Comparison of ENCODE assay signal across 1 cellular context in genomic region chr1:211711313-211711712, GRCh38.
TF ChIP-seq lines count a peak whose summit lies in the region.

No MANE protein-coding gene starts in this region.

TF ChIP-seq in K562, 482 proteins besides CTCF, POLR2A, EP300 and RAD21 (continued from another document and continues in another):
- TF ChIP-seq ZMIZ1 (IDR thresholded peaks at IDR 0.05; ENCODE audit: low read depth in 2 of 2, low read length in 2 of 2) = no peak
- no peak for TF ChIP-seq JUN (IDR thresholded peaks at IDR 0.05; ENCODE audit: borderline replicate concordance, low read depth, low read length)
- TF ChIP-seq JUN (CRISPR knock-in tag; IDR thresholded peaks at IDR 0.05; ENCODE audit: borderline replicate concordance) = no peak
- TF ChIP-seq MTA1 (IDR thresholded peaks at IDR 0.05; ENCODE audit: borderline replicate concordance) = no peak
- TF ChIP-seq ZNF57 (CRISPR knock-in tag; IDR thresholded peaks at IDR 0.05) = no peak
- TF ChIP-seq MLX (CRISPR knock-in tag; conservative IDR thresholded peaks at IDR 0.05) = no peak
- TF ChIP-seq WHSC1 (IDR thresholded peaks at IDR 0.05; ENCODE audit: low read length) = no peak
- no peak for TF ChIP-seq IRF1 (CRISPR knock-in tag; IDR thresholded peaks at IDR 0.05; ENCODE audit: borderline replicate concordance)
- TF ChIP-seq KAT8 (IDR thresholded peaks at IDR 0.05; ENCODE audit: low read depth) = no peak
- no peak for TF ChIP-seq PHF20 (IDR thresholded peaks at IDR 0.05; ENCODE audit: partially characterized antibody)
- TF ChIP-seq ZNF408 (CRISPR knock-in tag; IDR thresholded peaks at IDR 0.05; ENCODE audit: low read depth) = no peak
- TF ChIP-seq HDAC1 (IDR thresholded peaks at IDR 0.05) = no peak
- no peak for TF ChIP-seq ZNF347 (CRISPR knock-in tag; IDR thresholded peaks at IDR 0.05; ENCODE audit: low read depth)
- no peak for TF ChIP-seq ZNF764 (CRISPR knock-in tag; IDR thresholded peaks at IDR 0.05; ENCODE audit: low read depth)
- TF ChIP-seq RBM17 (IDR thresholded peaks at IDR 0.05; ENCODE audit: borderline replicate concordance, low read depth, low read length) = no peak
- TF ChIP-seq FOXP1 (CRISPR knock-in tag; IDR thresholded peaks at IDR 0.05) = no peak
- TF ChIP-seq PTBP1 (IDR thresholded peaks at IDR 0.05; ENCODE audit: low read depth, low read length) = no peak
- TF ChIP-seq JUND (IDR thresholded peaks at IDR 0.05; ENCODE audit: borderline replicate concordance, low read depth, low read length) = no peak
- no peak for TF ChIP-seq JUND (tag; IDR thresholded peaks at IDR 0.05; ENCODE audit: borderline replicate concordance, low read depth, low read length)
- no peak for TF ChIP-seq RFX7 (CRISPR knock-in tag; IDR thresholded peaks at IDR 0.05)
- TF ChIP-seq FOSL1 (tag; conservative IDR thresholded peaks at IDR 0.05) = no peak
- TF ChIP-seq, protein P1, sequence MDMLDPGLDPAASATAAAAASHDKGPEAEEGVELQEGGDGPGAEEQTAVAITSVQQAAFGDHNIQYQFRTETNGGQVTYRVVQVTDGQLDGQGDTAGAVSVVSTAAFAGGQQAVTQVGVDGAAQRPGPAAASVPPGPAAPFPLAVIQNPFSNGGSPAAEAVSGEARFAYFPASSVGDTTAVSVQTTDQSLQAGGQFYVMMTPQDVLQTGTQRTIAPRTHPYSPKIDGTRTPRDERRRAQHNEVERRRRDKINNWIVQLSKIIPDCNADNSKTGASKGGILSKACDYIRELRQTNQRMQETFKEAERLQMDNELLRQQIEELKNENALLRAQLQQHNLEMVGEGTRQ (CRISPR knock-in tag; IDR thresholded peaks at IDR 0.05) = no peak
- TF ChIP-seq GTF2E2 (tag; IDR thresholded peaks at IDR 0.05) = no peak
- no peak for TF ChIP-seq TEAD2 (tag; IDR thresholded peaks at IDR 0.05)
- TF ChIP-seq HCFC1 (IDR thresholded peaks at IDR 0.05; ENCODE audit: low read depth, low read length) = no peak
- no peak for TF ChIP-seq DNMT1 (IDR thresholded peaks at IDR 0.05)
- TF ChIP-seq TARDBP (IDR thresholded peaks at IDR 0.05) = no peak
- peak; percentile 31; the same call in 1 of the 2 replicates for TF ChIP-seq KLF1 (tag; IDR thresholded peaks at IDR 0.05)
- TF ChIP-seq POLR2AphosphoS5 (IDR thresholded peaks at IDR 0.05; ENCODE audit: control insufficient read depth, insufficient read depth, low read depth, low read length) = no peak
- TF ChIP-seq, protein P2, sequence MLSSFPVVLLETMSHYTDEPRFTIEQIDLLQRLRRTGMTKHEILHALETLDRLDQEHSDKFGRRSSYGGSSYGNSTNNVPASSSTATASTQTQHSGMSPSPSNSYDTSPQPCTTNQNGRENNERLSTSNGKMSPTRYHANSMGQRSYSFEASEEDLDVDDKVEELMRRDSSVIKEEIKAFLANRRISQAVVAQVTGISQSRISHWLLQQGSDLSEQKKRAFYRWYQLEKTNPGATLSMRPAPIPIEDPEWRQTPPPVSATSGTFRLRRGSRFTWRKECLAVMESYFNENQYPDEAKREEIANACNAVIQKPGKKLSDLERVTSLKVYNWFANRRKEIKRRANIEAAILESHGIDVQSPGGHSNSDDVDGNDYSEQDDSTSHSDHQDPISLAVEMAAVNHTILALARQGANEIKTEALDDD (IDR thresholded peaks at IDR 0.05) = no peak
- TF ChIP-seq ZFX (CRISPR knock-in tag; IDR thresholded peaks at IDR 0.05) = 0 out of 2 replicates have a peak, but pooled peaks have one; percentile 12
- TF ChIP-seq, protein P3, sequence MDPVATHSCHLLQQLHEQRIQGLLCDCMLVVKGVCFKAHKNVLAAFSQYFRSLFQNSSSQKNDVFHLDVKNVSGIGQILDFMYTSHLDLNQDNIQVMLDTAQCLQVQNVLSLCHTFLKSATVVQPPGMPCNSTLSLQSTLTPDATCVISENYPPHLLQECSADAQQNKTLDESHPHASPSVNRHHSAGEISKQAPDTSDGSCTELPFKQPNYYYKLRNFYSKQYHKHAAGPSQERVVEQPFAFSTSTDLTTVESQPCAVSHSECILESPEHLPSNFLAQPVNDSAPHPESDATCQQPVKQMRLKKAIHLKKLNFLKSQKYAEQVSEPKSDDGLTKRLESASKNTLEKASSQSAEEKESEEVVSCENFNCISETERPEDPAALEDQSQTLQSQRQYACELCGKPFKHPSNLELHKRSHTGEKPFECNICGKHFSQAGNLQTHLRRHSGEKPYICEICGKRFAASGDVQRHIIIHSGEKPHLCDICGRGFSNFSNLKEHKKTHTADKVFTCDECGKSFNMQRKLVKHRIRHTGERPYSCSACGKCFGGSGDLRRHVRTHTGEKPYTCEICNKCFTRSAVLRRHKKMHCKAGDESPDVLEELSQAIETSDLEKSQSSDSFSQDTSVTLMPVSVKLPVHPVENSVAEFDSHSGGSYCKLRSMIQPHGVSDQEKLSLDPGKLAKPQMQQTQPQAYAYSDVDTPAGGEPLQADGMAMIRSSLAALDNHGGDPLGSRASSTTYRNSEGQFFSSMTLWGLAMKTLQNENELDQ (CRISPR knock-in tag; IDR thresholded peaks at IDR 0.05; ENCODE audit: borderline replicate concordance) = no peak
- TF ChIP-seq MYC (IDR thresholded peaks at IDR 0.05; ENCODE audit: low read depth, low read length) = peak; percentile 77; the same call in 1 of the 2 replicates
- TF ChIP-seq MYC (CRISPR knock-in tag; IDR thresholded peaks at IDR 0.05; ENCODE audit: borderline replicate concordance, low read depth) = no peak
- peak; percentile 93 for TF ChIP-seq L3MBTL2 (IDR thresholded peaks at IDR 0.05)
- TF ChIP-seq ARID3A (IDR thresholded peaks at IDR 0.05; ENCODE audit: borderline replicate concordance, low read depth, low read length) = no peak
- no peak for TF ChIP-seq HDAC8 (tag; IDR thresholded peaks at IDR 0.05)
- no peak for TF ChIP-seq NFXL1 (CRISPR knock-in tag; IDR thresholded peaks at IDR 0.05)
- TF ChIP-seq, protein P4, sequence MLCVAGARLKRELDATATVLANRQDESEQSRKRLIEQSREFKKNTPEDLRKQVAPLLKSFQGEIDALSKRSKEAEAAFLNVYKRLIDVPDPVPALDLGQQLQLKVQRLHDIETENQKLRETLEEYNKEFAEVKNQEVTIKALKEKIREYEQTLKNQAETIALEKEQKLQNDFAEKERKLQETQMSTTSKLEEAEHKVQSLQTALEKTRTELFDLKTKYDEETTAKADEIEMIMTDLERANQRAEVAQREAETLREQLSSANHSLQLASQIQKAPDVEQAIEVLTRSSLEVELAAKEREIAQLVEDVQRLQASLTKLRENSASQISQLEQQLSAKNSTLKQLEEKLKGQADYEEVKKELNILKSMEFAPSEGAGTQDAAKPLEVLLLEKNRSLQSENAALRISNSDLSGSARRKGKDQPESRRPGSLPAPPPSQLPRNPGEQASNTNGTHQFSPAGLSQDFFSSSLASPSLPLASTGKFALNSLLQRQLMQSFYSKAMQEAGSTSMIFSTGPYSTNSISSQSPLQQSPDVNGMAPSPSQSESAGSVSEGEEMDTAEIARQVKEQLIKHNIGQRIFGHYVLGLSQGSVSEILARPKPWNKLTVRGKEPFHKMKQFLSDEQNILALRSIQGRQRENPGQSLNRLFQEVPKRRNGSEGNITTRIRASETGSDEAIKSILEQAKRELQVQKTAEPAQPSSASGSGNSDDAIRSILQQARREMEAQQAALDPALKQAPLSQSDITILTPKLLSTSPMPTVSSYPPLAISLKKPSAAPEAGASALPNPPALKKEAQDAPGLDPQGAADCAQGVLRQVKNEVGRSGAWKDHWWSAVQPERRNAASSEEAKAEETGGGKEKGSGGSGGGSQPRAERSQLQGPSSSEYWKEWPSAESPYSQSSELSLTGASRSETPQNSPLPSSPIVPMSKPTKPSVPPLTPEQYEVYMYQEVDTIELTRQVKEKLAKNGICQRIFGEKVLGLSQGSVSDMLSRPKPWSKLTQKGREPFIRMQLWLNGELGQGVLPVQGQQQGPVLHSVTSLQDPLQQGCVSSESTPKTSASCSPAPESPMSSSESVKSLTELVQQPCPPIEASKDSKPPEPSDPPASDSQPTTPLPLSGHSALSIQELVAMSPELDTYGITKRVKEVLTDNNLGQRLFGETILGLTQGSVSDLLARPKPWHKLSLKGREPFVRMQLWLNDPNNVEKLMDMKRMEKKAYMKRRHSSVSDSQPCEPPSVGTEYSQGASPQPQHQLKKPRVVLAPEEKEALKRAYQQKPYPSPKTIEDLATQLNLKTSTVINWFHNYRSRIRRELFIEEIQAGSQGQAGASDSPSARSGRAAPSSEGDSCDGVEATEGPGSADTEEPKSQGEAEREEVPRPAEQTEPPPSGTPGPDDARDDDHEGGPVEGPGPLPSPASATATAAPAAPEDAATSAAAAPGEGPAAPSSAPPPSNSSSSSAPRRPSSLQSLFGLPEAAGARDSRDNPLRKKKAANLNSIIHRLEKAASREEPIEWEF (CRISPR knock-in tag; IDR thresholded peaks at IDR 0.05) = no peak
- no peak for TF ChIP-seq PRMT5 (CRISPR knock-in tag; IDR thresholded peaks at IDR 0.05)
- no peak for TF ChIP-seq ELF1 (tag; IDR thresholded peaks at IDR 0.05)
- no peak for TF ChIP-seq ZNF212 (CRISPR knock-in tag; IDR thresholded peaks at IDR 0.05)
- TF ChIP-seq PML (IDR thresholded peaks at IDR 0.05; ENCODE audit: low read length) = no peak
- TF ChIP-seq ZKSCAN1 (IDR thresholded peaks at IDR 0.05; ENCODE audit: low read depth, low read length) = no peak
- no peak for TF ChIP-seq SREBF1 (IDR thresholded peaks at IDR 0.05; ENCODE audit: borderline replicate concordance, low read depth, low read length)
- TF ChIP-seq ESRRA (IDR thresholded peaks at IDR 0.05; ENCODE audit: borderline replicate concordance, low read depth) = no peak
- TF ChIP-seq RCOR1 (IDR thresholded peaks at IDR 0.05; ENCODE audit: borderline replicate concordance in 1 of 2, low read depth in 2 of 2, low read length in 2 of 2) = no peak
- no peak for TF ChIP-seq XRCC5 (IDR thresholded peaks at IDR 0.05; ENCODE audit: low read depth, low read length)
- TF ChIP-seq EZH2 (IDR thresholded peaks at IDR 0.05; ENCODE audit: borderline replicate concordance, low read depth, low read length) = no peak
- no peak for TF ChIP-seq ZNF780A (CRISPR knock-in tag; IDR thresholded peaks at IDR 0.05)
- TF ChIP-seq HMG20A (CRISPR knock-in tag; conservative IDR thresholded peaks at IDR 0.05) = no peak
- no peak for TF ChIP-seq ZNF431 (CRISPR knock-in tag; IDR thresholded peaks at IDR 0.05)
- TF ChIP-seq ZNF77 (CRISPR knock-in tag; IDR thresholded peaks at IDR 0.05) = no peak
- no peak for TF ChIP-seq E2F3 (CRISPR knock-in tag; IDR thresholded peaks at IDR 0.05)
- TF ChIP-seq E2F6 (IDR thresholded peaks at IDR 0.05; ENCODE audit: borderline replicate concordance in 1 of 2, extremely low read depth in 1 of 2, insufficient read depth in 1 of 2, insufficient read length in 1 of 2, low read depth in 1 of 2, low read length in 1 of 2, poor library complexity in 1 of 2, severe bottlenecking in 1 of 2) = peak; percentile 58 to 72
- no peak for TF ChIP-seq SNIP1 (IDR thresholded peaks at IDR 0.05; ENCODE audit: low read depth)
- no peak for TF ChIP-seq ZNF785 (CRISPR knock-in tag; IDR thresholded peaks at IDR 0.05)
- no peak for TF ChIP-seq YBX1 (IDR thresholded peaks at IDR 0.05)
